14 cellular contexts compared by ENCODE assay signal in the genomic region with DNA sequence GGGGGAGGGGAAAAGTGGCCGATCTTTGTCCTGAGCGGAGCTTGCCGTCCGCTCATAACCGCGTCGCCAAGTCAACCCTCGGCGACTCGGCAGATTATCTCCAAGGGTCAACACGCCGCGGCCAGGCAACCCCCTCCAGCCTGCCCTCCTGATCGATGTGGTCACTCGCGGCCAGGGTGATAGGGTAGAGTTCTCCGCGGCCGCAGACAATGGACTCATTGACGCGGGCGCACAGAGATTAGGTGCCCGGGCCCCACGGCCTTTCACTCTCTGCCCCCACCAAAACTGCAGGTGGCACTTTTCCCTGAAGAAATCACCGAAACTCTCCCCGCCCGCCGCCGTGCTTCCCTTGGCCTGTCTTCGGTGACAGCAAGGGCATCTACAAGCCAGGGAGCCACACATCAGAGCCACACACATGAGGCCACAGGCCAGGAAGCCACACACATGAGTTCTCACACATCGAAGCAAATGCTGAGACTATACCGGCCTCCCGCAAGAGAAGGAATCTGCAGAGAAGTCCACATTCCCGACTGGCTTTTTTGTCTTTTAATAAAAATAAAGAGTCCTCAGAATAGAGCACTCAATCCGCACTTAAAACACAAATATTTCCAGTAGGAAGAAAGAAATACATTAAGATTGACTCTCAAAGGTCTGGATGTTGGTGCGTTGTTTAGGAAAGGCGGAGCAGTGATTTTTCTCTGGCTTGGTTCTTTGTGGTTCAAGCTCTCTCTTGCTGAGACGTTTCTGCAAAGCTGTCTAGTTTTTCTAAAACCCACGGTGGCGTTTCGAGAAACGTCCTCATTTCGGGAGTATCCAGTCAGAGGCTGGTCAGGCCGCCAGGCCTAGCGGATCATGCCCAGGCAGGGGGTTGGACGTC. TPM values are rescaled to one million over a fixed set of nuclear protein-coding genes. Genes with fewer than 3 reads are reported as not detected.
DNase-seq lines count a peak whose midpoint lies in the region; ATAC-seq, FAIRE-seq and TF ChIP-seq lines count a peak whose summit lies in the region.
"Had no signal": no experiment of that assay in that cellular context is flagged by ENCODE, and none has a peak within 500 bp of the region (broad histone marks: within the 10 kb centered on the region; RNA-seq: fewer than 3 reads in every experiment).

No MANE protein-coding gene starts in this region.

- no peak for TF ChIP-seq POLR2A in endothelial cell of umbilical vein (IDR thresholded peaks at IDR 0.05; ENCODE audit: low read depth, low read length)
- TF ChIP-seq POLR2A in spleen (IDR thresholded peaks at IDR 0.05): no peak

- 30% methylated on average over 46 of the region's 46 CpGs for WGBS in SK-N-SH (ENCODE audit: low lambda C conversion rate)
- 10 to 16% (median 11%) methylated on average over 41 to 46 of the region's 46 CpGs for WGBS in spleen, 5 donors

- H3K9me1 ChIP-seq in endothelial cell of umbilical vein (replicated peaks; ENCODE audit: control insufficient read depth, extremely low read depth, insufficient read depth, low read length): no peaks in the 10 kb centered on the region

- intact Hi-C loops in endothelial cell of umbilical vein (cut with micrococcal nuclease) (no loop called here), spleen (cut with DNase I; ENCODE audit: low total_unique reads) (no loop called here)

- no peaks in the 10 kb centered on the region for H3K36me3 ChIP-seq in SK-N-SH (replicated peaks in 1 of 2; ENCODE audit: control insufficient read depth in 1 of 2, insufficient read depth in 2 of 2, low read length in 1 of 2)
- H3K36me3 ChIP-seq in endothelial cell of umbilical vein (ENCODE audit: control insufficient read depth in 2 of 2, extremely low read depth in 1 of 2, insufficient read depth in 2 of 2, low read length in 2 of 2): no peaks in the 10 kb centered on the region
- no peaks in the 10 kb centered on the region for H3K36me3 ChIP-seq in osteoblast (ENCODE audit: insufficient read depth, low read length)
- no peaks in the 10 kb centered on the region for H3K36me3 ChIP-seq in spleen
- H3K36me3 ChIP-seq: MG63 had no signal

- CTCF ChIA-PET in SK-N-SH (lab: Yijun Ruan, JAX) (interaction anchor here (1.2 kb wide), 1 partner anchor 91 kb away, joined by 3 read pairs; no protein-coding TSS in a partner anchor), endothelial cell of umbilical vein (lab: Charles Lee) (interaction anchor here (1.2 kb wide), 1 partner anchor 92 kb away, joined by 3 read pairs; no protein-coding TSS in a partner anchor)

- H3K27ac ChIP-seq in SK-N-SH (ENCODE audit: low read depth in 2 of 2, low read length in 1 of 2) (no peak overlapping the region), endothelial cell of umbilical vein (ENCODE audit: insufficient read depth, low read depth, low read length) (no peak overlapping the region), osteoblast (ENCODE audit: low read depth, low read length) (no peak overlapping the region), spleen (no peak overlapping the region)

- H3K9me3 ChIP-seq in SK-N-SH (no peaks in the 10 kb centered on the region), endothelial cell of umbilical vein (replicated peaks; ENCODE audit: control insufficient read depth, insufficient read depth, low read length) (no peaks in the 10 kb centered on the region), osteoblast (ENCODE audit: low read depth, low read length) (no peaks in the 10 kb centered on the region), spleen (peaks cover 0 to 3% (median 0%) of the 10 kb centered on the region in 8 donors)
- H3K9me3 ChIP-seq: MG63 had no signal

- no peak for TF ChIP-seq CTCF in SK-N-SH (IDR thresholded peaks at IDR 0.05)
- no peak for TF ChIP-seq CTCF in endothelial cell of umbilical vein (IDR thresholded peaks at IDR 0.05; ENCODE audit: extremely low read depth in 1 of 2, insufficient read depth in 1 of 2, low read depth in 1 of 2, low read length in 2 of 2)
- TF ChIP-seq CTCF in osteoblast (IDR thresholded peaks at IDR 0.05; ENCODE audit: extremely low read depth, low read depth, low read length): no peak
- no peak for TF ChIP-seq CTCF in spleen (IDR thresholded peaks at IDR 0.05 in 8 of 11, conservative IDR thresholded peaks at IDR 0.05 in 3 of 11)

- no peak overlapping the region for H3K4me3 ChIP-seq in SK-N-SH (ENCODE audit: low read depth in 2 of 2, low read length in 1 of 2)
- no peak overlapping the region for H3K4me3 ChIP-seq in endothelial cell of umbilical vein (replicated peaks in 1 of 3; ENCODE audit: insufficient read depth in 1 of 3, low read depth in 1 of 3, low read length in 3 of 3)
- H3K4me3 ChIP-seq in osteoblast (ENCODE audit: insufficient read depth, low read length): no peak overlapping the region
- peak overlapping the region in 1 of 8 donors; percentile 24 for H3K4me3 ChIP-seq in spleen
- H3K4me3 ChIP-seq: MG63 had no signal

- H3F3A ChIP-seq in SK-N-SH (replicated peaks; ENCODE audit: insufficient read depth): no peaks in the 10 kb centered on the region

- no peaks in the 10 kb centered on the region for H3K4me1 ChIP-seq in SK-N-SH (ENCODE audit: control insufficient read depth in 1 of 2, insufficient read depth in 2 of 2, low read depth in 1 of 2, low read length in 1 of 2)
- H3K4me1 ChIP-seq in endothelial cell of umbilical vein (ENCODE audit: control insufficient read depth, extremely low read depth, insufficient read depth, low read length): peaks cover 7% of the 10 kb centered on the region
- H3K4me1 ChIP-seq in osteoblast (ENCODE audit: insufficient read depth, low read length): no peaks in the 10 kb centered on the region
- H3K4me1 ChIP-seq in spleen: peaks cover 21 to 62% (median 48%) of the 10 kb centered on the region in 6 donors

- H3K4me2 ChIP-seq in SK-N-SH (no peak overlapping the region), endothelial cell of umbilical vein (ENCODE audit: insufficient read depth, low read length) (no peak overlapping the region), osteoblast (ENCODE audit: insufficient read depth, low read length) (no peak overlapping the region)

- H3K79me2 ChIP-seq in SK-N-SH (ENCODE audit: insufficient read depth) (no peaks in the 10 kb centered on the region), endothelial cell of umbilical vein (ENCODE audit: control insufficient read depth, insufficient read depth, low read length) (no peaks in the 10 kb centered on the region), osteoblast (ENCODE audit: insufficient read depth, low read length) (no peaks in the 10 kb centered on the region)

- H3K9me2 ChIP-seq in SK-N-SH: no peaks in the 10 kb centered on the region

- TF ChIP-seq EP300 in SK-N-SH (IDR thresholded peaks at IDR 0.05; ENCODE audit: borderline replicate concordance in 1 of 2, low read depth in 1 of 2, low read length in 1 of 2): no peak

- no peak overlapping the region for H2AFZ ChIP-seq in SK-N-SH (ENCODE audit: low read depth)
- no peak overlapping the region for H2AFZ ChIP-seq in endothelial cell of umbilical vein (ENCODE audit: low read depth, low read length)
- H2AFZ ChIP-seq in osteoblast (ENCODE audit: low read length): no peak overlapping the region

- DNase-seq in SK-N-SH: no peak
- DNase-seq in SW480 (ENCODE audit: low spot score): peak; percentile 29
- DNase-seq in endothelial cell of umbilical vein (ENCODE audit: low read depth, low spot score): no peak
- peak; percentile 68 for DNase-seq in osteoblast (ENCODE audit: insufficient read length, low spot score, missing footprints)
- no peak for DNase-seq in spleen
- DNase-seq: cortex of kidney, MG63, NCI-H2107 had no signal

- TF ChIP-seq RAD21 in SK-N-SH (IDR thresholded peaks at IDR 0.05; ENCODE audit: low read length): no peak

- ATAC-seq in SK-N-SH treated with all-trans-retinoic acid at 6 μM for 48 hours: no peak
- ATAC-seq in HG03135 (IDR thresholded peaks at IDR 0.05; ENCODE audit: unreplicated experiment): no peak
- ATAC-seq in HG02588 (IDR thresholded peaks at IDR 0.05; ENCODE audit: unreplicated experiment): no peak

- FAIRE-seq in endothelial cell of umbilical vein (lab: Jason Lieb, UNC): no peak
- FAIRE-seq: D721Med had no signal

- no TSS peak for BruUV-seq in endothelial cell of umbilical vein (replicated peaks; lab: Mats Ljungman, UMichigan)

- POLR2A ChIA-PET in SK-N-SH (lab: Yijun Ruan, JAX) (no interaction called here), endothelial cell of umbilical vein (lab: Charles Lee) (no interaction called here)

- dilution Hi-C loops in endothelial cell of umbilical vein (cut with MboI; ENCODE audit: extremely low pct_ligation_motif_present, low sequenced_read_pairs): no loop called here

- H3K9ac ChIP-seq in SK-N-SH (no peak overlapping the region), endothelial cell of umbilical vein (replicated peaks; ENCODE audit: extremely low read depth, insufficient read depth, low read length) (no peak overlapping the region)

- H3K27me3 ChIP-seq in SK-N-SH (ENCODE audit: insufficient read depth): peaks cover 97% of the 10 kb centered on the region
- peaks cover 75 to 84% of the 10 kb centered on the region in 2 experiments for H3K27me3 ChIP-seq in endothelial cell of umbilical vein (ENCODE audit: control insufficient read depth in 2 of 2, insufficient read depth in 2 of 2, low read length in 2 of 2)
- H3K27me3 ChIP-seq in osteoblast (ENCODE audit: insufficient read depth, low read length): peaks cover 86% of the 10 kb centered on the region
- peaks cover 29 to 100% (median 97%) of the 10 kb centered on the region in 7 donors for H3K27me3 ChIP-seq in spleen (replicated peaks in 1 of 7)

- H4K20me1 ChIP-seq in SK-N-SH (ENCODE audit: insufficient read depth) (no peaks in the 10 kb centered on the region), endothelial cell of umbilical vein (replicated peaks; ENCODE audit: control insufficient read depth, extremely low read depth, insufficient read depth, low read length) (no peaks in the 10 kb centered on the region), osteoblast (ENCODE audit: insufficient read depth, low read length) (no peaks in the 10 kb centered on the region)

RNA-seq across cellular contexts. Expression of a gene that starts 1.5 kb away (rescaled TPM):
- polyA plus RNA-seq in SK-N-SH (2012; rRNA removed): not detected in 2 replicates
- polyA plus RNA-seq in SK-N-SH (2012; cell fraction: cytosol; rRNA removed): not detected in 2 replicates
- not detected in 2 replicates for polyA plus RNA-seq in SK-N-SH (2012; cell fraction: nucleus; rRNA removed)
- not detected in 2 replicates for total RNA-seq in endothelial cell of umbilical vein
- polyA plus RNA-seq in endothelial cell of umbilical vein: not detected in 2 replicates
- polyA plus RNA-seq in endothelial cell of umbilical vein (2011; cell fraction: cytosol; rRNA removed): not detected in 2 replicates
- not detected in 2 replicates for polyA plus RNA-seq in endothelial cell of umbilical vein (2011; cell fraction: nucleus; rRNA removed)
- polyA plus RNA-seq in endothelial cell of umbilical vein (2012): not detected in 2 replicates
- not detected in 2 replicates for polyA minus RNA-seq in endothelial cell of umbilical vein
- not detected for polyA minus RNA-seq in endothelial cell of umbilical vein (2011; cell fraction: cytosol; rRNA and poly(A)+ RNA removed)
- not detected in 2 replicates for polyA minus RNA-seq in endothelial cell of umbilical vein (2011; cell fraction: nucleus; rRNA and poly(A)+ RNA removed)
- total RNA-seq in osteoblast: not detected in 2 replicates
- total RNA-seq in spleen: not detected
- polyA plus RNA-seq in spleen: not detected
- total RNA-seq: A172, urinary bladder had no signal
- polyA plus RNA-seq: urinary bladder had no signal

RNA-seq across cellular contexts. Expression of a gene that starts 50.8 kb away (rescaled TPM):
- polyA plus RNA-seq in SK-N-SH (2012; rRNA removed) (not detected in 2 replicates), endothelial cell of umbilical vein (not detected in 2 replicates), spleen (under 1 TPM in 2 of 3 donors, not detected in 1; 0.02 to 0.03 TPM)
- not detected in 2 replicates for polyA plus RNA-seq in SK-N-SH (2012; cell fraction: cytosol; rRNA removed)
- polyA plus RNA-seq in SK-N-SH (2012; cell fraction: nucleus; rRNA removed): not detected in 2 replicates
- total RNA-seq in endothelial cell of umbilical vein (not detected in 2 replicates), osteoblast (not detected in 2 replicates), spleen (not detected)
- not detected in 2 replicates for polyA plus RNA-seq in endothelial cell of umbilical vein (2011; cell fraction: cytosol; rRNA removed)
- polyA plus RNA-seq in endothelial cell of umbilical vein (2011; cell fraction: nucleus; rRNA removed): not detected in 2 replicates
- not detected in 2 replicates for polyA plus RNA-seq in endothelial cell of umbilical vein (2012)
- not detected in 2 replicates for polyA minus RNA-seq in endothelial cell of umbilical vein
- not detected for polyA minus RNA-seq in endothelial cell of umbilical vein (2011; cell fraction: cytosol; rRNA and poly(A)+ RNA removed)
- polyA minus RNA-seq in endothelial cell of umbilical vein (2011; cell fraction: nucleus; rRNA and poly(A)+ RNA removed): not detected in 2 replicates
- total RNA-seq: A172, urinary bladder had no signal
- polyA plus RNA-seq: urinary bladder had no signal

Comparison
In these comparisons a context has a peak if more than half of its experiments do, and no peak if none do; other contexts are left out.
1. DNase-seq: peak in SW480 (single experiment) and osteoblast (single experiment); none in SK-N-SH (single experiment), endothelial cell of umbilical vein (single experiment) and spleen (single experiment).